ENCODE assay signal across 11 cellular contexts in the genomic region with DNA sequence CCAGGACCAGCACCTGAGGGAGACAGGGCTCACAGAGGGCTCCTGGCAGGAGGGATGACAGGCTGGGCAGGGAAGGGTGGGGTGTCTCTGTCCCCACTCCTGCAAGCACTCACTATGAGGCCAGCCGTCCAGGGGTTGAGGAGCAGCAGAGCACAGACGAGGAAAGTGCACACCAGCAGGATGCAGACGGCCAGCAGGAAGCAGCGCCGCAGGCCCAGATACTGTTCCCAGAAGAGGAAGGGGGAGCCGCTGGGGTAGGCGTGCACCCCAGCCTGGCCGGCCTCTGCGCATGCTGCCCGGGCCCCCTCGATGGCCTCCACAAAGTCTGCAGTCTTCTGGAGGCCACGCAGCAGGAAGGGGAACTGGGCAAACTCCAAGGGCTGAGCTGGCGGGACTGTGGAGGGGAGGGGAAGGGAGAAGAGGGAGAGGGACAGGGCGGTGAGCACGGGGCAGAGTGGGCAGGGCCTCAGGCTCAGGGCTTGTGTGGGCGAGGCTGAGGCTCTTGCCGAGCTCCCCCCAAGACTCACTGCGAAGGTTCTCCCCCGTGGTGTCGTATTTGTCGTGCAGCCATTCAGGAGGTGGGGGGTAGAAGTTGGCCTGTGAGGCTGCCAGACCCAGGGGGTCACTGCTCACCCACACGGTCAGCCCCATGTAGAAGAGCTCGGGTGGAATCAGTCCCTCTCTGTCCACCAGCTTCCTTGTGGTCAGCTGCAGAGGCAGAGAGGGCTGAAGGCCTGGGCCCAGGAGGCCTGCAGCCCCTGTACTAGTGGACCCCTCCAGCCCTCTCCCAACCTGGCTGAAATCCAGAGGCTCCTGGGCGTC. TPM values are rescaled to one million over a fixed set of nuclear protein-coding genes. Genes with fewer than 3 reads are reported as not detected.
A peak's percentile ranks its signal among the peaks of the same experiment; 100 is the strongest.
DNase-seq lines count a peak whose midpoint lies in the region; ATAC-seq, FAIRE-seq and TF ChIP-seq lines count a peak whose summit lies in the region.
"Had no signal": no experiment of that assay in that cellular context is flagged by ENCODE, and none has a peak within 500 bp of the region (broad histone marks: within the 10 kb centered on the region; RNA-seq: fewer than 3 reads in every experiment).

No MANE protein-coding gene starts in this region.

- H3K36me3 ChIP-seq in H1 (ENCODE audit: control insufficient read depth in 2 of 4, insufficient read depth in 4 of 4, low read length in 3 of 4) (no peaks in the 10 kb centered on the region), lung (ENCODE audit: control insufficient read depth in 2 of 2, insufficient read depth in 2 of 2, low read length in 2 of 2) (no peaks in the 10 kb centered on the region), upper lobe of left lung (no peaks in the 10 kb centered on the region)
- no peaks in the 10 kb centered on the region for H3K36me3 ChIP-seq in effector memory CD4-positive, alpha-beta T cell (ENCODE audit: control insufficient read depth, insufficient read depth, low read length)

- H2BK12ac ChIP-seq in H1 (ENCODE audit: low read depth, low read length): peak overlapping the region; percentile 7; the same call in 1 of the 2 replicates

- no peaks in the 10 kb centered on the region for H3K79me1 ChIP-seq in H1 (ENCODE audit: low read depth, low read length)

- H3K4me3 ChIP-seq in H1 (ENCODE audit: extremely low read depth in 1 of 4, insufficient read depth in 2 of 4, low read depth in 3 of 4, low read length in 4 of 4): no peak overlapping the region
- H3K4me3 ChIP-seq in lung: no peak overlapping the region
- no peak overlapping the region for H3K4me3 ChIP-seq in upper lobe of left lung
- H3K4me3 ChIP-seq in effector memory CD4-positive, alpha-beta T cell (ENCODE audit: insufficient read depth, low read depth, low read length, poor library complexity, severe bottlenecking): no peak overlapping the region

- peak overlapping the region; percentile 78 for H3K4ac ChIP-seq in H1 (replicated peaks; ENCODE audit: insufficient read length, low read depth, low read length)

- TF ChIP-seq EP300 in H1 (IDR thresholded peaks at IDR 0.05; ENCODE audit: borderline replicate concordance in 1 of 2, low read depth in 2 of 2, low read length in 2 of 2): no peak
- TF ChIP-seq EP300 in upper lobe of left lung (IDR thresholded peaks at IDR 0.05): no peak

- H2BK20ac ChIP-seq in H1 (ENCODE audit: low read length): peak overlapping the region; percentile 32; the same call in 1 of the 2 replicates

- peak overlapping the region; percentile 68; the same call in 1 of the 2 replicates for H4K8ac ChIP-seq in H1 (ENCODE audit: extremely low read depth, insufficient read depth, low read length)

- H3K27me3 ChIP-seq in H1 (replicated peaks in 1 of 4; ENCODE audit: control insufficient read depth in 3 of 4, extremely low read depth in 1 of 4, insufficient read depth in 3 of 4, low read length in 3 of 4): no peaks in the 10 kb centered on the region
- H3K27me3 ChIP-seq in lung (ENCODE audit: control insufficient read depth, insufficient read depth): no peaks in the 10 kb centered on the region
- no peaks in the 10 kb centered on the region for H3K27me3 ChIP-seq in upper lobe of left lung
- no peaks in the 10 kb centered on the region for H3K27me3 ChIP-seq in effector memory CD4-positive, alpha-beta T cell (replicated peaks; ENCODE audit: control insufficient read depth, insufficient read depth, low read length, poor library complexity, severe bottlenecking)

- no peak overlapping the region for H2AK5ac ChIP-seq in H1 (ENCODE audit: low read depth, low read length)

- H3K4me2 ChIP-seq in H1 (ENCODE audit: insufficient read depth in 1 of 2, low read depth in 2 of 2, low read length in 2 of 2): no peak overlapping the region

- peak overlapping the region; percentile 44; the same call in 1 of the 2 replicates for H2BK5ac ChIP-seq in H1 (ENCODE audit: low read depth, low read length)

- DNase-seq in DMS53 (lab: John Stamatoyannopoulos, UW) (peak; percentile 15), DMS53 treated with DMSO at 0.1 percent for 48 hours (lab: John Stamatoyannopoulos, UW; ENCODE audit: unreplicated experiment) (no peak), H1 (ENCODE audit: low read depth in 1 of 2, low spot score in 2 of 2) (no peak), lung (ENCODE audit: low spot score) (no peak), upper lobe of left lung (peak; percentile 65 to 84), D341Med (ENCODE audit: low spot score) (no peak)
- DNase-seq in effector memory CD4-positive, alpha-beta T cell: no peak
- DNase-seq in stimulated activated CD4-positive, alpha-beta T cell treated with anti-CD3 and anti-CD28 coated beads, Interleukin-12 subunit alpha, Interleukin-12 subunit beta, amount 100 ng/mL, for 4 hours: no peak
- DNase-seq: NCI-H748 treated with DMSO at 0.1 percent for 48 hours had no signal

- H3K9me3 ChIP-seq in H1 (ENCODE audit: insufficient read depth in 2 of 2, low read depth in 1 of 2, low read length in 1 of 2) (no peaks in the 10 kb centered on the region), lung (ENCODE audit: control insufficient read depth in 2 of 2, insufficient read depth in 1 of 2, low read length in 1 of 2) (no peaks in the 10 kb centered on the region), upper lobe of left lung (no peaks in the 10 kb centered on the region)
- no peaks in the 10 kb centered on the region for H3K9me3 ChIP-seq in effector memory CD4-positive, alpha-beta T cell (ENCODE audit: control insufficient read depth, low read length)

- POLR2A ChIA-PET in H1 (lab: Charles Lee; ENCODE audit: partially characterized antibody): interaction anchor here (0.8 to 16.6 kb wide), 14 partner anchors 6 to 514 kb away, joined by 3 to 547 read pairs (median 4); a partner anchor contains a TSS

- FAIRE-seq in H1 (lab: Jason Lieb, UNC): no peak

- H3K27ac ChIP-seq in H1 (ENCODE audit: low read depth, low read length) (no peak overlapping the region), lung (ENCODE audit: low read depth in 1 of 2, low read length in 1 of 2) (peak overlapping the region in 1 of 2 donors; percentile 23), upper lobe of left lung (peak overlapping the region; percentile 11 to 56 (median 37))
- no peak overlapping the region for H3K27ac ChIP-seq in effector memory CD4-positive, alpha-beta T cell (ENCODE audit: insufficient read depth, low read length, poor library complexity, severe bottlenecking)
- H3K27ac ChIP-seq: 22Rv1, VCaP had no signal

- H3K79me2 ChIP-seq in H1 (ENCODE audit: control insufficient read depth in 1 of 2, insufficient read depth in 2 of 2, low read length in 2 of 2): no peaks in the 10 kb centered on the region

- no peak overlapping the region for H3K9ac ChIP-seq in H1 (replicated peaks in 1 of 4; ENCODE audit: extremely low read depth in 1 of 4, low read depth in 3 of 4, low read length in 3 of 4)

- WGBS in H1 (ENCODE audit: extremely low coverage in 1 of 2, insufficient coverage in 1 of 2, insufficient read length in 1 of 2, insufficient replicate concordance in 2 of 2, low coverage in 1 of 2, low lambda C conversion rate in 2 of 2, missing lambda C conversion rate in 1 of 2), 2 experiments: 82% methylated on average over 15 of the region's 24 CpGs; no CpG with 5 or more reads in 1 of the 2 experiments
- WGBS in lung, 2 donors: 20 to 47% methylated on average over 22 to 24 of the region's 24 CpGs
- 38 to 50% methylated on average over 12 to 24 of the region's 24 CpGs for WGBS in upper lobe of left lung, 2 donors

- H4K91ac ChIP-seq in H1 (replicated peaks; ENCODE audit: insufficient read length, low read length): peak overlapping the region; percentile 81

- TF ChIP-seq CTCF in H1 (IDR thresholded peaks at IDR 0.05; ENCODE audit: control extremely low read depth in 1 of 3, insufficient read depth in 1 of 3, low read depth in 1 of 3, low read length in 3 of 3) (no peak), lung (IDR thresholded peaks at IDR 0.05; ENCODE audit: control extremely low read depth, extremely low read depth) (no peak), upper lobe of left lung (IDR thresholded peaks at IDR 0.05) (no peak)

- H4K20me1 ChIP-seq in H1 (replicated peaks in 1 of 2; ENCODE audit: control insufficient read depth in 1 of 2, insufficient read depth in 2 of 2, low read length in 2 of 2): no peaks in the 10 kb centered on the region

- H2AFZ ChIP-seq in H1 (ENCODE audit: low read length): no peak overlapping the region

- no peak overlapping the region for H3K23ac ChIP-seq in H1 (ENCODE audit: insufficient read length)

- ATAC-seq in lung (ENCODE audit: insufficient read depth, low FRiP score): peak; percentile 61
- peak; percentile 70 to 79 for ATAC-seq in upper lobe of left lung (ENCODE audit: low FRiP score in 2 of 2)

- H4K5ac ChIP-seq in H1 (ENCODE audit: insufficient read length, low read depth, low read length): no peak overlapping the region

- TF ChIP-seq POLR2A in H1 (IDR thresholded peaks at IDR 0.05; ENCODE audit: control extremely low read depth in 1 of 2, low read depth in 2 of 2, low read length in 2 of 2) (no peak), upper lobe of left lung (IDR thresholded peaks at IDR 0.05) (peak in 1 of 4 donors; percentile 37)

- no peaks in the 10 kb centered on the region for H3K23me2 ChIP-seq in H1 (ENCODE audit: low read depth, low read length)

- H3K18ac ChIP-seq in H1 (ENCODE audit: extremely low read depth, low read length): no peak overlapping the region

- CTCF ChIA-PET in H1 (lab: Charles Lee; ENCODE audit: partially characterized antibody): interaction anchor here (0.8 to 5.9 kb wide), 18 partner anchors 9 to 522 kb away, joined by 3 to 36 read pairs (median 5); a partner anchor contains a TSS

- peaks cover 0 to 9% (median 2%) of the 10 kb centered on the region in 4 experiments; a peak in 6 of 7 replicates for H3K4me1 ChIP-seq in H1 (replicated peaks in 1 of 4; ENCODE audit: control insufficient read depth in 3 of 4, insufficient read depth in 4 of 4, low read length in 3 of 4)
- H3K4me1 ChIP-seq in lung (ENCODE audit: control insufficient read depth in 2 of 2, insufficient read depth in 2 of 2, low read length in 2 of 2): peaks cover 0 to 3% of the 10 kb centered on the region in 2 donors
- peaks cover 5 to 26% (median 13%) of the 10 kb centered on the region in 4 donors for H3K4me1 ChIP-seq in upper lobe of left lung
- H3K4me1 ChIP-seq in effector memory CD4-positive, alpha-beta T cell (ENCODE audit: control insufficient read depth, insufficient read depth, low read length, poor library complexity, severe bottlenecking): no peaks in the 10 kb centered on the region

- no peak overlapping the region for H3K56ac ChIP-seq in H1 (replicated peaks; ENCODE audit: insufficient read length, low read depth, low read length)

- no peak for TF ChIP-seq RAD21 in H1 (IDR thresholded peaks at IDR 0.05 in 1 of 2, conservative IDR thresholded peaks at IDR 0.05 in 1 of 2; ENCODE audit: low read depth in 2 of 2, low read length in 2 of 2)

- H2BK120ac ChIP-seq in H1 (replicated peaks; ENCODE audit: low read depth, low read length): no peak overlapping the region

- H2BK15ac ChIP-seq in H1 (ENCODE audit: low read length): peak overlapping the region; percentile 92; the same call in 1 of the 2 replicates

- H3K14ac ChIP-seq in H1 (ENCODE audit: insufficient read length): no peak overlapping the region

RNA-seq across cellular contexts. Expression of a gene that starts 16.5 kb away (rescaled TPM):
- total RNA-seq in H1 (2021; fragmentation: NEBNext Ultra II Directional; extraction: Animal tissue kit (Norgen Biotek cat#: 25700)): 1.2 and 1.5 TPM in 2 replicates
- polyA plus RNA-seq in H1 (2011; rRNA removed): 0.35 and 0.77 TPM in 2 replicates
- polyA plus RNA-seq in H1 (2011; cell fraction: cytosol; rRNA removed): 0.47 TPM
- 2.4 TPM for polyA plus RNA-seq in H1 (2011; cell fraction: nucleus; rRNA removed)
- 0.30 to 0.71 TPM (median 0.52 TPM) in 4 replicates for polyA plus RNA-seq in H1 (2012, experiment 1 of 2)
- 0.18 TPM for polyA plus RNA-seq in H1 (2012, experiment 2 of 2)
- 0.30 TPM for polyA plus RNA-seq in H1 (2013, experiment 1 of 2)
- 0.24 TPM for polyA plus RNA-seq in H1 (2013, experiment 2 of 2)
- polyA minus RNA-seq in H1 (2011; rRNA and poly(A)+ RNA removed): 0.15 and 0.25 TPM in 2 replicates
- 1.9 TPM for polyA minus RNA-seq in H1 (2011; cell fraction: cytosol; rRNA and poly(A)+ RNA removed)
- polyA minus RNA-seq in H1 (2011; cell fraction: nucleus; rRNA and poly(A)+ RNA removed): 1.5 TPM
- total RNA-seq in lung: 1 to 10 TPM in 1 of 2 donors, under 1 TPM in 1; 0.94 to 1.7 TPM
- under 1 TPM; 0.37 TPM for polyA plus RNA-seq in lung
- total RNA-seq in upper lobe of left lung: 1 to 10 TPM in 2 of 6 donors, under 1 TPM in 4; 0.30 to 1.4 (median 0.82) TPM

RNA-seq across cellular contexts. Expression of a gene that starts 18.3 kb away (rescaled TPM):
- 1.1 and 1.5 TPM in 2 replicates for total RNA-seq in H1 (2021; fragmentation: NEBNext Ultra II Directional; extraction: Animal tissue kit (Norgen Biotek cat#: 25700))
- polyA plus RNA-seq in H1 (2011; rRNA removed) (1.1 and 1.6 TPM in 2 replicates), lung (10 to 100 TPM in 1 of 2 donors, 1 to 10 TPM in 1; 5.6 to 13.8 TPM)
- polyA plus RNA-seq in H1 (2011; cell fraction: cytosol; rRNA removed): 0.80 TPM
- polyA plus RNA-seq in H1 (2011; cell fraction: nucleus; rRNA removed): 3.9 TPM
- 0.54 to 1.00 TPM (median 0.66 TPM) in 4 replicates for polyA plus RNA-seq in H1 (2012, experiment 1 of 2)
- 0.52 TPM for polyA plus RNA-seq in H1 (2012, experiment 2 of 2)
- 1.4 TPM for polyA plus RNA-seq in H1 (2013, experiment 1 of 2)
- 1.1 TPM for polyA plus RNA-seq in H1 (2013, experiment 2 of 2)
- 0.39 and 1.0 TPM in 2 replicates for polyA minus RNA-seq in H1 (2011; rRNA and poly(A)+ RNA removed)
- 1.1 TPM for polyA minus RNA-seq in H1 (2011; cell fraction: cytosol; rRNA and poly(A)+ RNA removed)
- polyA minus RNA-seq in H1 (2011; cell fraction: nucleus; rRNA and poly(A)+ RNA removed): 2.0 TPM
- total RNA-seq in lung (10 to 100 TPM in 1 of 2 donors, 1 to 10 TPM in 1; 7.0 to 20.0 TPM), upper lobe of left lung (10 to 100 TPM in 4 of 6 donors, 1 to 10 TPM in 2; 5.1 to 63.9 (median 17.8) TPM)

RNA-seq across cellular contexts. Expression of a gene that starts 19.4 kb away (rescaled TPM):
- total RNA-seq in H1 (2021; fragmentation: NEBNext Ultra II Directional; extraction: Animal tissue kit (Norgen Biotek cat#: 25700)): not detected in 2 replicates
- polyA plus RNA-seq in H1 (2011; rRNA removed) (0.19 and 0.29 TPM in 2 replicates), lung (1 to 10 TPM; 2.3 to 6.1 TPM)
- polyA plus RNA-seq in H1 (2011; cell fraction: cytosol; rRNA removed): 0.16 TPM
- not detected for polyA plus RNA-seq in H1 (2011; cell fraction: nucleus; rRNA removed)
- polyA plus RNA-seq in H1 (2012, experiment 1 of 2): not detected in 4 replicates
- not detected for polyA plus RNA-seq in H1 (2012, experiment 2 of 2)
- not detected for polyA plus RNA-seq in H1 (2013, experiment 1 of 2)
- polyA plus RNA-seq in H1 (2013, experiment 2 of 2): not detected
- polyA minus RNA-seq in H1 (2011; rRNA and poly(A)+ RNA removed): not detected in 2 replicates
- not detected for polyA minus RNA-seq in H1 (2011; cell fraction: cytosol; rRNA and poly(A)+ RNA removed)
- 4.1 TPM for polyA minus RNA-seq in H1 (2011; cell fraction: nucleus; rRNA and poly(A)+ RNA removed)
- total RNA-seq in lung (10 to 100 TPM in 1 of 2 donors, 1 to 10 TPM in 1; 1.7 to 13.0 TPM), upper lobe of left lung (10 to 100 TPM in 4 of 6 donors, 1 to 10 TPM in 2; 1.2 to 38.8 (median 10.9) TPM)

RNA-seq across cellular contexts. Expression of a gene that starts 26.4 kb away (rescaled TPM):
- total RNA-seq in H1 (2021; fragmentation: NEBNext Ultra II Directional; extraction: Animal tissue kit (Norgen Biotek cat#: 25700)): 7.9 and 9.7 TPM in 2 replicates
- polyA plus RNA-seq in H1 (2011; rRNA removed) (12.3 and 21.9 TPM in 2 replicates), lung (10 to 100 TPM; 28.7 to 78.5 TPM)
- polyA plus RNA-seq in H1 (2011; cell fraction: cytosol; rRNA removed): 10.6 TPM
- polyA plus RNA-seq in H1 (2011; cell fraction: nucleus; rRNA removed): 64.2 TPM
- polyA plus RNA-seq in H1 (2012, experiment 1 of 2): 4.9 to 9.1 TPM (median 8.2 TPM) in 4 replicates
- polyA plus RNA-seq in H1 (2012, experiment 2 of 2): 6.9 TPM
- polyA plus RNA-seq in H1 (2013, experiment 1 of 2): 7.1 TPM
- polyA plus RNA-seq in H1 (2013, experiment 2 of 2): 6.4 TPM
- polyA minus RNA-seq in H1 (2011; rRNA and poly(A)+ RNA removed): 5.2 and 7.1 TPM in 2 replicates
- polyA minus RNA-seq in H1 (2011; cell fraction: cytosol; rRNA and poly(A)+ RNA removed): 3.7 TPM
- 18.2 TPM for polyA minus RNA-seq in H1 (2011; cell fraction: nucleus; rRNA and poly(A)+ RNA removed)
- total RNA-seq in lung (10 to 100 TPM; 16.9 to 45.3 TPM), upper lobe of left lung (10 to 100 TPM; 24.9 to 72.4 (median 49.6) TPM)

RNA-seq across cellular contexts. Expression of a gene that starts 38.6 kb away (rescaled TPM):
- 0.80 and 1.4 TPM in 2 replicates for total RNA-seq in H1 (2021; fragmentation: NEBNext Ultra II Directional; extraction: Animal tissue kit (Norgen Biotek cat#: 25700))
- polyA plus RNA-seq in H1 (2011; rRNA removed) (0.76 and 0.86 TPM in 2 replicates), lung (under 1 TPM; 0.33 to 0.79 TPM)
- 1.1 TPM for polyA plus RNA-seq in H1 (2011; cell fraction: cytosol; rRNA removed)
- polyA plus RNA-seq in H1 (2011; cell fraction: nucleus; rRNA removed): 1.6 TPM
- 1.1 to 1.7 TPM (median 1.3 TPM) in 4 replicates for polyA plus RNA-seq in H1 (2012, experiment 1 of 2)
- polyA plus RNA-seq in H1 (2012, experiment 2 of 2): 0.97 TPM
- 0.95 TPM for polyA plus RNA-seq in H1 (2013, experiment 1 of 2)
- polyA plus RNA-seq in H1 (2013, experiment 2 of 2): 0.72 TPM
- 0.24 and 0.25 TPM in 2 replicates for polyA minus RNA-seq in H1 (2011; rRNA and poly(A)+ RNA removed)
- polyA minus RNA-seq in H1 (2011; cell fraction: cytosol; rRNA and poly(A)+ RNA removed): not detected
- 0.90 TPM for polyA minus RNA-seq in H1 (2011; cell fraction: nucleus; rRNA and poly(A)+ RNA removed)
- total RNA-seq in lung (1 to 10 TPM in 1 of 2 donors, under 1 TPM in 1; 0.23 to 1.4 TPM), upper lobe of left lung (1 to 10 TPM in 3 of 6 donors, under 1 TPM in 3; 0.30 to 9.1 (median 0.81) TPM)

Comparison
In these comparisons a context has a peak if more than half of its experiments do, and no peak if none do; other contexts are left out.
1. DNase-seq: peak in DMS53 (single experiment) and upper lobe of left lung (2 of 2); none in DMS53 treated with DMSO at 0.1 percent for 48 hours (single experiment), H1 (0 of 2), lung (single experiment), effector memory CD4-positive, alpha-beta T cell (0 of 3), stimulated activated CD4-positive, alpha-beta T cell treated with anti-CD3 and anti-CD28 coated beads, Interleukin-12 subunit alpha, Interleukin-12 subunit beta, amount 100 ng/mL, for 4 hours (single experiment) and D341Med (single experiment).
2. H3K27ac ChIP-seq: peak in upper lobe of left lung (4 of 4); none in H1 (single experiment) and effector memory CD4-positive, alpha-beta T cell (single experiment).